8 cellular contexts compared by ENCODE assay signal in the genomic region with DNA sequence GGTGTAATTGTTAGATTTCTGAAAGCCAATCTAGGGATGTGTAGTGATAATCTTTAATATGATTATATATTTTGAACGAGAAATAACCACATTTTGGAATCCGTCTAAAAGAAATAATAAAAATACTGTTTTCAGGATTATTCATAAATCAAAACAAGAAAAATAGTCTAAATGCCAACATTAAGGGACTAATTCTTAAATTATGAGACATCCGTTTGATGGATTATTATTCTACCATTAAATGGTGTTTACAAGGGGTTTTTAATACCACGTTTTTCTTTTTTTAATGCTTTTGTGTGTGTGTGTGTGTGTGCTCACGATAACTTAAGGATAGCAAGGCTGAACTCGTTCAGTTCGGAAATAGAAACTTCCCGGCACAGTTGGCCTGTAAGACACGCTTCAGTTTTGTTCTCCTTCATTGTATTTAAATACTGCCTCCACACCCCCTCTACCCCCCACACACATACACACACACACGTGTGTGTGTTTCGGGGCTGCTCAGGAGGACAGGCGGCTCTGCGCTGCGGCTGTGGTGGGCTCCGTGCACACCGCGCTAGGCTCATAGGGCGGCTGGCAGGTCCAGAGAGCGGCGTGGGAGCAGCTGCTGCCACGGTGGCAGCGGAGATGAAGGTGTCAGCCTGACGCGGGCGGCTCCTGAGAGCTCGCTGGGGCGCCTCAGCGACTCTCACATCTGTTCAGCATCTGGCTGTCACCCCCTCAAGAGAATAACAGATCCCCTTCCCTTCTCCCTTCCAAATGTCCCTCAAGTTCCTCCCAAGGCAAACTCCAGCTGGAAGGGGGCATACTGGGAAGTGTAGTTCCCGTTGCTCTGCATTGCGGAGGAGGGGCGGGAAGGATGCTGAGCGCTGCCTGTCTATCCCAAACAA. TPM values are rescaled to one million over a fixed set of nuclear protein-coding genes. Genes with fewer than 3 reads are reported as not detected.
DNase-seq lines count a peak whose midpoint lies in the region; ATAC-seq and TF ChIP-seq lines count a peak whose summit lies in the region.

No MANE protein-coding gene starts in this region.

- TF ChIP-seq CTCF in fibroblast of lung (conservative IDR thresholded peaks at IDR 0.05 in 1 of 2, IDR thresholded peaks at IDR 0.05 in 1 of 2; ENCODE audit: low read depth in 1 of 2, low read length in 2 of 2) (no peak), parathyroid adenoma (IDR thresholded peaks at IDR 0.05) (no peak)

- DNase-seq in activated gamma-delta T cell treated with Interleukin-2 at 50 U/mL for 16 hours: peak; percentile 13
- no peak for DNase-seq in activated gamma-delta T cell (lab: John Stamatoyannopoulos, UW)
- DNase-seq in activated CD4-positive, alpha-beta T cell treated with anti-CD3 and anti-CD28 coated beads, Interleukin-2, amount 50 U/mL, for 48 hours: peak; percentile 14 to 31
- peak; percentile 20 to 27 for DNase-seq in fibroblast of lung (ENCODE audit: low read depth in 2 of 2)
- no peak for DNase-seq in mesenteric fat pad (ENCODE audit: low spot score)
- DNase-seq in COR-L47 (lab: John Stamatoyannopoulos, UW): no peak

- peak overlapping the region; percentile 68 for H3K4me2 ChIP-seq in fibroblast of lung (ENCODE audit: extremely low read depth, insufficient read depth, low read length)
- peak overlapping the region; percentile 79 for H3K4me2 ChIP-seq in parathyroid adenoma (ENCODE audit: low read length)

- no peak overlapping the region for H3K27ac ChIP-seq in fibroblast of lung (ENCODE audit: insufficient read depth, low read length)
- no peak overlapping the region for H3K27ac ChIP-seq in parathyroid adenoma

- H3K27me3 ChIP-seq in fibroblast of lung (ENCODE audit: control insufficient read depth, insufficient read depth, low read length) (peaks cover 23% of the 10 kb centered on the region), parathyroid adenoma (ENCODE audit: control insufficient read depth, insufficient read depth, low read length) (no peaks in the 10 kb centered on the region)

- no peak for ATAC-seq in GM21619 (IDR thresholded peaks at IDR 0.05; ENCODE audit: unreplicated experiment)

- no peaks in the 10 kb centered on the region for H4K20me1 ChIP-seq in fibroblast of lung (ENCODE audit: control insufficient read depth, extremely low read depth, insufficient read depth, low read length)

- H3K9ac ChIP-seq in fibroblast of lung (ENCODE audit: insufficient read depth, low read length): no peak overlapping the region
- H3K9ac ChIP-seq in parathyroid adenoma: no peak overlapping the region

- H3K9me3 ChIP-seq in fibroblast of lung (ENCODE audit: control insufficient read depth, insufficient read depth, low read depth, low read length) (no peaks in the 10 kb centered on the region), parathyroid adenoma (ENCODE audit: control insufficient read depth, low read length) (no peaks in the 10 kb centered on the region)

- H3K79me2 ChIP-seq in fibroblast of lung (ENCODE audit: control insufficient read depth, insufficient read depth, low read length) (no peaks in the 10 kb centered on the region), parathyroid adenoma (no peaks in the 10 kb centered on the region)

- H3K4me1 ChIP-seq in fibroblast of lung (ENCODE audit: control insufficient read depth, extremely low read depth, insufficient read depth, low read length) (no peaks in the 10 kb centered on the region), parathyroid adenoma (no peaks in the 10 kb centered on the region)

- H3K36me3 ChIP-seq in fibroblast of lung (ENCODE audit: control insufficient read depth, insufficient read depth, low read length) (no peaks in the 10 kb centered on the region), parathyroid adenoma (ENCODE audit: control insufficient read depth, insufficient read depth, low read length) (no peaks in the 10 kb centered on the region)

- H3K4me3 ChIP-seq in fibroblast of lung (replicated peaks in 1 of 4; ENCODE audit: control extremely low read depth in 1 of 4, insufficient read depth in 1 of 4, low read depth in 3 of 4, low read length in 4 of 4) (peak overlapping the region; percentile 8 to 50 (median 32)), parathyroid adenoma (ENCODE audit: low read depth, low read length) (peak overlapping the region; percentile 40)

- H2AFZ ChIP-seq in fibroblast of lung (ENCODE audit: low read length) (no peak overlapping the region), parathyroid adenoma (peak overlapping the region; percentile 56)

RNA-seq across cellular contexts. Expression of a gene that starts 23.0 kb away (rescaled TPM):
- total RNA-seq in fibroblast of lung (46.2 and 47.7 TPM in 2 replicates), mesenteric fat pad (92.6 TPM)
- polyA plus RNA-seq in fibroblast of lung: 53.1 and 54.7 TPM in 2 replicates
- 111 and 134 TPM in 2 replicates for polyA plus RNA-seq in fibroblast of lung (2012)
- 6.4 and 13.6 TPM in 2 replicates for polyA minus RNA-seq in fibroblast of lung (ENCODE audit: low replicate concordance)

Comparison
In these comparisons a context has a peak if more than half of its experiments do, and no peak if none do; other contexts are left out.
1. DNase-seq: peak in activated gamma-delta T cell treated with Interleukin-2 at 50 U/mL for 16 hours (single experiment), activated CD4-positive, alpha-beta T cell treated with anti-CD3 and anti-CD28 coated beads, Interleukin-2, amount 50 U/mL, for 48 hours (2 of 2) and fibroblast of lung (2 of 2); none in activated gamma-delta T cell (single experiment), mesenteric fat pad (single experiment) and COR-L47 (single experiment).